Comparison of ENCODE assay signal across 21 cellular contexts in genomic region chr16:15891508-15891907, GRCh38. TPM values are rescaled to one million over a fixed set of nuclear protein-coding genes. Genes with fewer than 3 reads are reported as not detected.
DNase-seq lines count a peak whose midpoint lies in the region; ATAC-seq and TF ChIP-seq lines count a peak whose summit lies in the region.
"Had no signal": no experiment of that assay in that cellular context is flagged by ENCODE, and none has a peak within 500 bp of the region (broad histone marks: within the 10 kb centered on the region; RNA-seq: fewer than 3 reads in every experiment).

No MANE protein-coding gene starts in this region.

- no peak overlapping the region for H2BK5ac ChIP-seq in IMR-90 (ENCODE audit: low read depth, low read length, poor library complexity, severe bottlenecking)

- H2AFZ ChIP-seq in IMR-90 (replicated peaks; ENCODE audit: low read length, poor library complexity): no peak overlapping the region
- H2AFZ ChIP-seq: GM23338 had no signal

- DNase-seq in IMR-90 (no peak), RWPE1 (ENCODE audit: low spot score) (no peak), neural crest cell (ENCODE audit: low read depth, low spot score) (no peak), kidney glomerular epithelial cell (lab: John Stamatoyannopoulos, UW) (no peak)
- DNase-seq: C1 segment of cervical spinal cord; Calu3; CD4-positive, alpha-beta memory T cell; COR-L47; DMS53; DMS79 treated with DMSO at 0.1 percent for 48 hours; GF-D8; H9; HFFc6 had no signal

- no peak overlapping the region for H4K5ac ChIP-seq in IMR-90 (ENCODE audit: low read depth, low read length)

- H2BK120ac ChIP-seq in IMR-90 (ENCODE audit: low read depth, low read length): no peak overlapping the region

- H3K36me3 ChIP-seq in IMR-90 (ENCODE audit: control insufficient read depth, insufficient read depth, low read length): no peaks in the 10 kb centered on the region

- peaks cover 5 to 24% of the 10 kb centered on the region in 2 experiments for H3K79me1 ChIP-seq in IMR-90 (ENCODE audit: low read depth in 1 of 2, low read length in 2 of 2)

- H3K4me1 ChIP-seq in IMR-90 (ENCODE audit: control insufficient read depth, insufficient read depth, low read length): peaks cover 3% of the 10 kb centered on the region

- H2BK15ac ChIP-seq in IMR-90 (ENCODE audit: low read depth, low read length): no peak overlapping the region

- H3K4me2 ChIP-seq in IMR-90 (ENCODE audit: low read depth, low read length): no peak overlapping the region
- H3K4me2 ChIP-seq: GM23338 had no signal

- no peak overlapping the region for H4K91ac ChIP-seq in IMR-90 (ENCODE audit: insufficient read depth, low read depth, low read length)

- intact Hi-C loops in IMR-90 (cut with micrococcal nuclease): no loop called here

- ATAC-seq in IMR-90 (ENCODE audit: low read depth): no peak
- no peak for ATAC-seq in activated T-helper 17 cell treated with anti-CD3 and anti-CD28 coated beads, Interleukin-2, amount 50 U/mL, for 72 hours (replicated peaks)
- ATAC-seq in HG02798 (IDR thresholded peaks at IDR 0.05; ENCODE audit: poor library complexity, unreplicated experiment): no peak
- ATAC-seq: GM23338, HCT116 had no signal

- H3K27me3 ChIP-seq in IMR-90 (ENCODE audit: control insufficient read depth, insufficient read depth, low read length): no peaks in the 10 kb centered on the region

- no peak overlapping the region for H3K14ac ChIP-seq in IMR-90 (replicated peaks; ENCODE audit: low read depth, low read length)

- no peak overlapping the region for H2BK20ac ChIP-seq in IMR-90 (ENCODE audit: low read depth, low read length)

- no peak overlapping the region for H3K4ac ChIP-seq in IMR-90 (ENCODE audit: low read depth, low read length)

- CTCF ChIA-PET in IMR-90 (lab: Yijun Ruan, JAX) (interaction anchor here (0.7 kb wide), 1 partner anchor 16 kb away, joined by 3 read pairs; no protein-coding TSS in a partner anchor), RWPE1 (lab: Yijun Ruan, JAX) (no interaction called here)

- H3K18ac ChIP-seq in IMR-90 (ENCODE audit: low read depth, low read length): no peak overlapping the region

- TF ChIP-seq POLR2A in IMR-90 (IDR thresholded peaks at IDR 0.05; ENCODE audit: low read depth, low read length): no peak

- H3K9ac ChIP-seq in IMR-90 (ENCODE audit: low read depth, low read length): no peak overlapping the region

- no peak overlapping the region for H3K23ac ChIP-seq in IMR-90 (ENCODE audit: low read depth, low read length)

- H3K27ac ChIP-seq in IMR-90 (ENCODE audit: insufficient read depth, low read length) (no peak overlapping the region), RWPE1 (peak overlapping the region; percentile 20; the same call in 1 of the 2 replicates)

- TF ChIP-seq RAD21 in IMR-90 (IDR thresholded peaks at IDR 0.05; ENCODE audit: low read length): no peak

- no peak overlapping the region for H3K4me3 ChIP-seq in IMR-90 (ENCODE audit: insufficient read depth, low read depth, low read length)
- H3K4me3 ChIP-seq: GM23338 had no signal

- H3K9me1 ChIP-seq in IMR-90 (ENCODE audit: insufficient read depth, low read length): peaks cover 6% of the 10 kb centered on the region

- no peak overlapping the region for H3K56ac ChIP-seq in IMR-90 (ENCODE audit: extremely low read depth, insufficient read depth, low read length)

- TF ChIP-seq CTCF in IMR-90 (conservative IDR thresholded peaks at IDR 0.05; ENCODE audit: low read depth, low read length) (no peak), RWPE1 (conservative IDR thresholded peaks at IDR 0.05; ENCODE audit: low read depth) (no peak), neural crest cell (conservative IDR thresholded peaks at IDR 0.05) (no peak)

- dilution Hi-C loops in IMR-90 (cut with HindIII; ENCODE audit: low sequenced_read_pairs, unreplicated experiment): no loop called here

- no peak overlapping the region for H4K8ac ChIP-seq in IMR-90 (ENCODE audit: low read depth in 2 of 2, low read length in 2 of 2)

- no CpG with 5 or more reads among the region's 3 CpGs for WGBS in IMR-90 (ENCODE audit: extremely low coverage in 2 of 2, insufficient read length in 1 of 2), 2 experiments

- H3K36me3 Mint-ChIP-seq in neural crest cell (ENCODE audit: low read depth): no peaks in the 10 kb centered on the region
- H3K36me3 Mint-ChIP-seq in activated T-helper 17 cell treated with anti-CD3 and anti-CD28 coated beads, Interleukin-2, amount 50 U/mL, for 72 hours (ENCODE audit: low read depth): peaks cover 6% of the 10 kb centered on the region

- BruUV-seq in IMR-90 (replicated peaks; lab: Mats Ljungman, UMichigan): no TSS peak

- H2AK5ac ChIP-seq in IMR-90 (ENCODE audit: low read depth, low read length): peak overlapping the region; percentile 72; the same call in 1 of the 2 replicates

- H3K9me3 ChIP-seq in IMR-90 (ENCODE audit: control insufficient read depth, insufficient read depth, low read length): no peaks in the 10 kb centered on the region

- H3K27ac Mint-ChIP-seq in neural crest cell (ENCODE audit: unreplicated experiment): no peak overlapping the region
- H3K27ac Mint-ChIP-seq in activated T-helper 17 cell treated with anti-CD3 and anti-CD28 coated beads, Interleukin-2, amount 50 U/mL, for 72 hours: no peak overlapping the region
- H3K27ac Mint-ChIP-seq: GM23338, HFFc6 had no signal

- no peaks in the 10 kb centered on the region for H4K20me1 ChIP-seq in IMR-90 (ENCODE audit: insufficient read depth, low read length)

- in situ Hi-C loops in IMR-90 (cut with MboI; ENCODE audit: low sequenced_read_pairs): loop anchor here (25.0 kb wide), 1 partner anchor 121 kb away; no protein-coding TSS in a partner anchor

- no peaks in the 10 kb centered on the region for H3K9me3 Mint-ChIP-seq in neural crest cell
- H3K9me3 Mint-ChIP-seq in activated T-helper 17 cell treated with anti-CD3 and anti-CD28 coated beads, Interleukin-2, amount 50 U/mL, for 72 hours: no peaks in the 10 kb centered on the region
- H3K9me3 Mint-ChIP-seq: GM23338, H9, HFFc6 had no signal

- H2AK9ac ChIP-seq in IMR-90 (replicated peaks; ENCODE audit: low read depth, low read length, poor library complexity): no peak overlapping the region

- H3K27me3 Mint-ChIP-seq in neural crest cell (ENCODE audit: low read depth): peaks cover 6% of the 10 kb centered on the region
- H3K27me3 Mint-ChIP-seq in activated T-helper 17 cell treated with anti-CD3 and anti-CD28 coated beads, Interleukin-2, amount 50 U/mL, for 72 hours: no peaks in the 10 kb centered on the region
- H3K27me3 Mint-ChIP-seq: CD4-positive, alpha-beta memory T cell had no signal

- peak overlapping the region; percentile 51 for H3K4me3 Mint-ChIP-seq in neural crest cell
- no peak overlapping the region for H3K4me3 Mint-ChIP-seq in activated T-helper 17 cell treated with anti-CD3 and anti-CD28 coated beads, Interleukin-2, amount 50 U/mL, for 72 hours
- H3K4me3 Mint-ChIP-seq: CD4-positive, alpha-beta memory T cell; GM23338; H9; HFFc6 had no signal

- peaks cover 18% of the 10 kb centered on the region for H3K4me1 Mint-ChIP-seq in neural crest cell
- peaks cover 5% of the 10 kb centered on the region for H3K4me1 Mint-ChIP-seq in activated T-helper 17 cell treated with anti-CD3 and anti-CD28 coated beads, Interleukin-2, amount 50 U/mL, for 72 hours

- POLR2A ChIA-PET in IMR-90 (lab: Charles Lee; ENCODE audit: unreplicated experiment) (no interaction called here), RWPE1 (lab: Yijun Ruan, JAX; ENCODE audit: low non-redundant PET) (no interaction called here)

TF ChIP-seq in IMR-90, 13 proteins besides CTCF, POLR2A, EP300 and RAD21 (continues in another document):
- TF ChIP-seq MAFK (IDR thresholded peaks at IDR 0.05; ENCODE audit: low read depth, low read length): no peak
- TF ChIP-seq USF2 (IDR thresholded peaks at IDR 0.05; ENCODE audit: low read depth, low read length): no peak
- TF ChIP-seq CHD1 (IDR thresholded peaks at IDR 0.05; ENCODE audit: low read depth, low read length): no peak
- no peak for TF ChIP-seq RCOR1 (IDR thresholded peaks at IDR 0.05; ENCODE audit: insufficient replicate concordance, low read length)
- no peak for TF ChIP-seq ELK1 (IDR thresholded peaks at IDR 0.05; ENCODE audit: borderline replicate concordance, low read depth, low read length)
- TF ChIP-seq SMC3 (IDR thresholded peaks at IDR 0.05; ENCODE audit: low read depth, low read length): no peak

RNA-seq across cellular contexts. Expression of gene CEP20, which starts 3.1 kb away (rescaled TPM):
- total RNA-seq in IMR-90 (2012; rRNA removed) (40.1 and 61.9 TPM in 2 replicates), neural crest cell (30.6 and 33.0 TPM in 2 replicates)
- 19.8 and 28.8 TPM in 2 replicates for polyA plus RNA-seq in IMR-90 (2012; rRNA removed)
- 4.6 and 6.5 TPM in 2 replicates for polyA plus RNA-seq in IMR-90 (2012; cell fraction: cytosol; rRNA removed)
- polyA plus RNA-seq in IMR-90 (2012; cell fraction: nucleus; rRNA removed; ENCODE audit: low replicate concordance): 1.9 and 10.9 TPM in 2 replicates
- total RNA-seq in activated T-helper 17 cell treated with anti-CD3 and anti-CD28 coated beads, Interleukin-2, amount 50 U/mL, for 72 hours: 10 to 100 TPM; 65.9 to 70.4 TPM

RNA-seq across cellular contexts. Expression of gene MYH11, which starts 34.7 kb away (rescaled TPM):
- total RNA-seq in IMR-90 (2012; rRNA removed): under 0.01 TPM in 2 replicates
- polyA plus RNA-seq in IMR-90 (2012; rRNA removed): 0.03 and 0.12 TPM in 2 replicates
- under 0.01 and 0.02 TPM in 2 replicates for polyA plus RNA-seq in IMR-90 (2012; cell fraction: cytosol; rRNA removed)
- polyA plus RNA-seq in IMR-90 (2012; cell fraction: nucleus; rRNA removed; ENCODE audit: low replicate concordance): 0.01 and 0.02 TPM in 2 replicates
- 0.05 and 0.09 TPM in 2 replicates for total RNA-seq in neural crest cell
- not detected for total RNA-seq in activated T-helper 17 cell treated with anti-CD3 and anti-CD28 coated beads, Interleukin-2, amount 50 U/mL, for 72 hours
- total RNA-seq: A172, A673, G401, H4 had no signal

RNA-seq across cellular contexts. Expression of gene ABCC1, which starts 57.9 kb away (rescaled TPM):
- total RNA-seq in IMR-90 (2012; rRNA removed) (34.4 and 39.4 TPM in 2 replicates), neural crest cell (34.9 and 38.7 TPM in 2 replicates)
- polyA plus RNA-seq in IMR-90 (2012; rRNA removed): 61.8 and 66.0 TPM in 2 replicates
- 42.5 and 75.2 TPM in 2 replicates for polyA plus RNA-seq in IMR-90 (2012; cell fraction: cytosol; rRNA removed)
- polyA plus RNA-seq in IMR-90 (2012; cell fraction: nucleus; rRNA removed; ENCODE audit: low replicate concordance): 126 and 203 TPM in 2 replicates
- 10 to 100 TPM; 78.0 to 84.0 TPM for total RNA-seq in activated T-helper 17 cell treated with anti-CD3 and anti-CD28 coated beads, Interleukin-2, amount 50 U/mL, for 72 hours
